ENCODE assay signal across 8 cellular contexts in the genomic region with DNA sequence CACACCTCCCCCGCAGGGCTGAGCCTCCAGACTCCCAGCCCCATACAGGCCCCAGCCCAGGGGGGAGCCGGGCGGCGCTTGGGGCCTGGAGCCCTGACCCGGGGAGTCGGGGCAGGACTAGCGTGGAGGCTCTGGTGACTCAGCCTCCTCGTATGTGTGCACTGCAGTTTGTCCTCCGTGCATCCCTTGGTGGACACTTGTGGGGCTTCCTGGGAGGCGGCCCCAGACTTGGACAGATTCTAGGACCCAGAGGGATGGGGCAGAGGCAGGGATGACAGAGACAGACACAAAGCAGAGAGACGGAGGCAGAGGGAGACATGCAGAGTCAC.
DNase-seq lines count a peak whose midpoint lies in the region; ATAC-seq, FAIRE-seq and TF ChIP-seq lines count a peak whose summit lies in the region.
"Not testable (repeated sequence)": the region's sequence is repeated elsewhere in the genome, so short reads cannot be mapped to it uniquely, and the experiment has no call there.

No MANE protein-coding gene starts in this region.

- H3K9me2 ChIP-seq in SU-DHL-6 (replicated peaks; ENCODE audit: insufficient read depth, low read length), result not testable (repeated sequence)

- peak overlapping the region; percentile 97 for H3K27ac ChIP-seq in SU-DHL-6 (ENCODE audit: low read depth, low read length)

- H3K4me2 ChIP-seq in SU-DHL-6 (ENCODE audit: low read depth, low read length, poor library complexity, severe bottlenecking), result peak overlapping the region; percentile 48

- not testable (repeated sequence) for H3K4me1 ChIP-seq in BE2C

- DNase-seq in BE2C, result peak; percentile 57
- DNase-seq in GM18507 (ENCODE audit: extremely low spot score, insufficient read length, low read depth); stimulated activated effector memory CD8-positive, alpha-beta T cell treated with anti-CD3 and anti-CD28 coated beads, Interleukin-12 subunit alpha, Interleukin-12 subunit beta, amount 100 ng/mL, for 72 hours (ENCODE audit: low spot score in 2 of 2): not testable (repeated sequence)
- peak; percentile 1 for DNase-seq in M059J (ENCODE audit: low read depth)
- peak; percentile 2 for DNase-seq in choroid plexus epithelial cell (ENCODE audit: low read depth)

- not testable (repeated sequence) for H3K9me3 ChIP-seq in BE2C; SU-DHL-6 (ENCODE audit: insufficient read depth, low read length)

- H3K9ac ChIP-seq in SU-DHL-6 (ENCODE audit: low read length), result peak overlapping the region; percentile 56

- H3K27ac Mint-ChIP-seq in stimulated activated effector memory CD8-positive, alpha-beta T cell treated with anti-CD3 and anti-CD28 coated beads, Interleukin-12 subunit alpha, Interleukin-12 subunit beta, amount 100 ng/mL, for 72 hours, result not testable (repeated sequence)

- peaks cover 12% of the 10 kb centered on the region; the same call in 1 of the 2 replicates for H3K79me2 ChIP-seq in SU-DHL-6 (ENCODE audit: insufficient read depth, low read length)

- H3F3A ChIP-seq in SU-DHL-6 (ENCODE audit: insufficient read depth), result peaks cover 31% of the 10 kb centered on the region

- not testable (repeated sequence) for H3K4me3 Mint-ChIP-seq in stimulated activated effector memory CD8-positive, alpha-beta T cell treated with anti-CD3 and anti-CD28 coated beads, Interleukin-12 subunit alpha, Interleukin-12 subunit beta, amount 100 ng/mL, for 72 hours

- not testable (repeated sequence) for H3K27me3 ChIP-seq in BE2C; SU-DHL-6 (ENCODE audit: low read length)

- H2AFZ ChIP-seq in SU-DHL-6 (ENCODE audit: low read depth, low read length, severe bottlenecking), result not testable (repeated sequence)

- not testable (repeated sequence) for H3K4me3 ChIP-seq in BE2C (ENCODE audit: low read depth, low read length); SU-DHL-6 (ENCODE audit: insufficient read depth, low read length, poor library complexity, severe bottlenecking); choroid plexus epithelial cell (ENCODE audit: low read depth, low read length)

- peak; percentile 36 for ATAC-seq in GM21576 (IDR thresholded peaks at IDR 0.05; ENCODE audit: unreplicated experiment)
- peak; percentile 27 for ATAC-seq in HG02973 (IDR thresholded peaks at IDR 0.05; ENCODE audit: unreplicated experiment)
- peak; percentile 61 for ATAC-seq in stimulated activated effector memory CD8-positive, alpha-beta T cell treated with anti-CD3 and anti-CD28 coated beads, Interleukin-12 subunit alpha, Interleukin-12 subunit beta, amount 100 ng/mL, for 72 hours

- not testable (repeated sequence) for TF ChIP-seq CTCF in BE2C (IDR thresholded peaks at IDR 0.05; ENCODE audit: low read depth, low read length); SU-DHL-6 (IDR thresholded peaks at IDR 0.05; ENCODE audit: insufficient read depth, low read length, poor library complexity, severe bottlenecking); choroid plexus epithelial cell (conservative IDR thresholded peaks at IDR 0.05; ENCODE audit: low read depth, low read length)

- H3K4me1 Mint-ChIP-seq in stimulated activated effector memory CD8-positive, alpha-beta T cell treated with anti-CD3 and anti-CD28 coated beads, Interleukin-12 subunit alpha, Interleukin-12 subunit beta, amount 100 ng/mL, for 72 hours, result peaks cover 21% of the 10 kb centered on the region

- not testable (repeated sequence) for H3K9me3 Mint-ChIP-seq in stimulated activated effector memory CD8-positive, alpha-beta T cell treated with anti-CD3 and anti-CD28 coated beads, Interleukin-12 subunit alpha, Interleukin-12 subunit beta, amount 100 ng/mL, for 72 hours

- not testable (repeated sequence) for H4K20me1 ChIP-seq in SU-DHL-6 (ENCODE audit: low read depth, low read length)

- not testable (repeated sequence) for H3K36me3 ChIP-seq in BE2C; SU-DHL-6 (ENCODE audit: low read length)

- not testable (repeated sequence) for H3K36me3 Mint-ChIP-seq in stimulated activated effector memory CD8-positive, alpha-beta T cell treated with anti-CD3 and anti-CD28 coated beads, Interleukin-12 subunit alpha, Interleukin-12 subunit beta, amount 100 ng/mL, for 72 hours

- FAIRE-seq in GM18507 (lab: Jason Lieb, UNC), result peak; percentile 74
